In the genomic region with DNA sequence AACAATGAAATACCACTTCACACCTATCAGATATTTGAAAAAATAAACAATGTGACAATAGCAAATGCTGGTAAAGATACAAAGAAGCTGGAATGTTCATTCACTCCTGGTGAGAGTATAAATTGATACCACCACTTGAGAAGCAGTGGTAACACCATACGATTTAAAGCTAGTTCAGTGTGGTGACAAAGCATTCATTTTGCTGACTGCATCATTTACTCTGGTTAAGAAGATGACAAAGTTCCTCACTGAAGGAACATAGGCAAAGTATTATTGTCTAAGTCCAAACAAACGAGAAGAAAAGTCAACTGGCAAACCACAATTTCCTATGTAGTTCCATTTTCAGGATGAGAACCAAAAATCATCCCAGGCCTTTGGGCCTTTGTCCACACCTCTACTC, we compare ENCODE assay signal across 19 cellular contexts.
DNase-seq lines count a peak whose midpoint lies in the region; ATAC-seq, FAIRE-seq and TF ChIP-seq lines count a peak whose summit lies in the region.
"Had no signal": no experiment of that assay in that cellular context is flagged by ENCODE, and none has a peak within 500 bp of the region (broad histone marks: within the 10 kb centered on the region; RNA-seq: fewer than 3 reads in every experiment).

No MANE protein-coding gene starts in this region.

- no peak for TF ChIP-seq RAD21 in K562 (CRISPR knock-in tag; conservative IDR thresholded peaks at IDR 0.05 in 1 of 2, IDR thresholded peaks at IDR 0.05 in 1 of 2)

- BruUV-seq in K562 (replicated peaks; lab: Mats Ljungman, UMichigan), result no TSS peak

- POLR2A ChIA-PET in HEK293 (lab: Yijun Ruan, JAX), result no interaction called here
- POLR2A ChIA-PET in K562 (lab: Yijun Ruan, JAX), result no interaction called here

- TF ChIP-seq POLR2A in K562 (conservative IDR thresholded peaks at IDR 0.05), result no peak

- FAIRE-seq in GM19239 (lab: Jason Lieb, UNC) (peak; percentile 73), K562 (lab: Jason Lieb, UNC) (no peak)
- FAIRE-seq: A204.1, D721Med, GM12892, GM18507 had no signal

- H3K27me3 ChIP-seq in K562 (ENCODE audit: control insufficient read depth in 2 of 2, insufficient read depth in 2 of 2, low read length in 2 of 2), result peaks cover 0 to 1% of the 10 kb centered on the region in 2 experiments; a peak in 2 of 5 replicates

- ATAC-seq in K562, result no peak

- no peaks in the 10 kb centered on the region for H3K9me1 ChIP-seq in K562 (ENCODE audit: control insufficient read depth, insufficient read depth, low read length)

- H4K20me1 ChIP-seq in K562 (replicated peaks; ENCODE audit: control insufficient read depth, insufficient read depth, low read length), result no peaks in the 10 kb centered on the region

- no peaks in the 10 kb centered on the region for H3K79me2 ChIP-seq in K562 (ENCODE audit: control insufficient read depth, insufficient read depth, low read length)

- in situ Hi-C loops in K562 (cut with MboI), result no loop called here

- H3K4me3 ChIP-seq in HEK293 (ENCODE audit: low read depth, low read length), result no peak overlapping the region
- H3K4me3 ChIP-seq in K562, result no peak overlapping the region
- H3K4me3 ChIP-seq: HAP-1 had no signal

- H3K36me3 ChIP-seq in HEK293 (ENCODE audit: control insufficient read depth in 2 of 2, insufficient read depth in 1 of 2, low read length in 2 of 2) (no peaks in the 10 kb centered on the region; a peak in 1 of 3 replicates), K562 (ENCODE audit: control insufficient read depth, insufficient read depth, low read length) (no peaks in the 10 kb centered on the region)
- H3K36me3 ChIP-seq: HAP-1 had no signal

- no peak for TF ChIP-seq CTCF in HEK293 (tag by site-specific recombination; IDR thresholded peaks at IDR 0.05)
- TF ChIP-seq CTCF in K562 (IDR thresholded peaks at IDR 0.05 in 2 of 3, conservative IDR thresholded peaks at IDR 0.05 in 1 of 3; ENCODE audit: insufficient read depth in 2 of 3, low read depth in 1 of 3, low read length in 3 of 3), result no peak

- no peak overlapping the region for H3K9ac ChIP-seq in K562 (ENCODE audit: insufficient read depth in 1 of 2, low read depth in 2 of 2, low read length in 2 of 2)

- CTCF ChIA-PET in HEK293 (lab: Yijun Ruan, JAX) (interaction anchor here (1.0 to 1.1 kb wide), 2 partner anchors 12 to 420 kb away, joined by 3 read pairs; no protein-coding TSS in a partner anchor), K562 (lab: Yijun Ruan, JAX; ENCODE audit: low intra/inter-chr PET ratio) (no interaction called here)

- WGBS in K562 (ENCODE audit: insufficient coverage, low coverage, missing lambda C conversion rate), result 0% methylated on average over 2 of the region's 2 CpGs

- no peak for DNase-seq in GM19239 (ENCODE audit: insufficient read length, low spot score)
- no peak for DNase-seq in K562 (ENCODE audit: extremely low read depth in 1 of 4, low spot score in 3 of 4)
- DNase-seq in superior temporal gyrus (ENCODE audit: extremely low spot score), result peak; percentile 29
- no peak for DNase-seq in OCI-M2 (lab: John Stamatoyannopoulos, UW; ENCODE audit: unreplicated experiment)
- no peak for DNase-seq in activated naive CD4-positive, alpha-beta T cell treated with anti-CD3 and anti-CD28 coated beads, Interleukin-2, amount 50 U/mL, for 16 hours
- DNase-seq in globus pallidus (ENCODE audit: low spot score), result no peak
- DNase-seq: AML-193; Caco-2; CD4-positive, alpha-beta T cell; DMS79; GDM1; GOT3 had no signal

- H2AFZ ChIP-seq in K562 (ENCODE audit: low read depth, low read length), result no peak overlapping the region

- TF ChIP-seq EP300 in K562 (IDR thresholded peaks at IDR 0.05; ENCODE audit: low read length), result no peak

- H3K4me2 ChIP-seq in K562 (ENCODE audit: insufficient read depth, low read length), result no peak overlapping the region

- H3K4me1 ChIP-seq in HEK293 (ENCODE audit: control insufficient read depth, insufficient read depth, low read length) (no peaks in the 10 kb centered on the region), K562 (replicated peaks in 1 of 2; ENCODE audit: control insufficient read depth in 2 of 2, insufficient read depth in 2 of 2, low read length in 2 of 2) (no peaks in the 10 kb centered on the region)
- H3K4me1 ChIP-seq: Caco-2, HAP-1 had no signal

- H3K27ac ChIP-seq in HEK293 (ENCODE audit: extremely low read depth, low read depth, low read length) (no peak overlapping the region), K562 (ENCODE audit: extremely low read depth, low read depth, low read length) (no peak overlapping the region)
- H3K27ac ChIP-seq: C4-2B had no signal

- intact Hi-C loops in K562 (cut with micrococcal nuclease), result loop anchor here (10.0 kb wide), 1 partner anchor 98 kb away; the partner anchor contains the start of gene GEMIN8

- H3K9me3 ChIP-seq in HEK293 (ENCODE audit: control insufficient read depth, insufficient read depth, low read depth, low read length), result no peaks in the 10 kb centered on the region; the same call in 1 of the 2 replicates
- H3K9me3 ChIP-seq in K562 (replicated peaks; ENCODE audit: control insufficient read depth, insufficient read depth, low read depth, low read length), result no peaks in the 10 kb centered on the region
- H3K9me3 ChIP-seq: Caco-2, HAP-1 had no signal

TF ChIP-seq in HEK293, 187 proteins besides CTCF, POLR2A, EP300 and RAD21:
- peak; percentile 80; the same call in 1 of the 2 replicates for TF ChIP-seq ZNF18 (tag by site-specific recombination; IDR thresholded peaks at IDR 0.05)
- TF ChIP-seq, protein P1, sequence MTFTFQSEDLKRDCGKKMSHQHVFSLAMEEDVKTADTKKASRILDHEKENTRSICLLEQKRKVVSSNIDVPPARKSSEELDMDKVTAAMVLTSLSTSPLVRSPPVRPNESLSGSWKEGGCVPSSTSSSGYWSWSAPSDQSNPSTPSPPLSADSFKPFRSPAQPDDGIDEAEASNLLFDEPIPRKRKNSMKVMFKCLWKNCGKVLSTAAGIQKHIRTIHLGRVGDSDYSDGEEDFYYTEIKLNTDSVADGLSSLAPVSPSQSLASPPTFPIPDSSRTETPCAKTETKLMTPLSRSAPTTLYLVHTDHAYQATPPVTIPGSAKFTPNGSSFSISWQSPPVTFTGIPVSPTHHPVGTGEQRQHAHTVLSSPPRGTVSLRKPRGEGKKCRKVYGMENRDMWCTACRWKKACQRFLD (tag by site-specific recombination; IDR thresholded peaks at IDR 0.05), result no peak

TF ChIP-seq in K562, 482 proteins besides CTCF, POLR2A, EP300 and RAD21:
- TF ChIP-seq PURB (CRISPR knock-in tag; IDR thresholded peaks at IDR 0.05; ENCODE audit: low read depth) (no peak), ZNF316 (IDR thresholded peaks at IDR 0.05) (peak; percentile 44)
